Comparison of ENCODE assay signal across 8 cellular contexts in the genomic region with DNA sequence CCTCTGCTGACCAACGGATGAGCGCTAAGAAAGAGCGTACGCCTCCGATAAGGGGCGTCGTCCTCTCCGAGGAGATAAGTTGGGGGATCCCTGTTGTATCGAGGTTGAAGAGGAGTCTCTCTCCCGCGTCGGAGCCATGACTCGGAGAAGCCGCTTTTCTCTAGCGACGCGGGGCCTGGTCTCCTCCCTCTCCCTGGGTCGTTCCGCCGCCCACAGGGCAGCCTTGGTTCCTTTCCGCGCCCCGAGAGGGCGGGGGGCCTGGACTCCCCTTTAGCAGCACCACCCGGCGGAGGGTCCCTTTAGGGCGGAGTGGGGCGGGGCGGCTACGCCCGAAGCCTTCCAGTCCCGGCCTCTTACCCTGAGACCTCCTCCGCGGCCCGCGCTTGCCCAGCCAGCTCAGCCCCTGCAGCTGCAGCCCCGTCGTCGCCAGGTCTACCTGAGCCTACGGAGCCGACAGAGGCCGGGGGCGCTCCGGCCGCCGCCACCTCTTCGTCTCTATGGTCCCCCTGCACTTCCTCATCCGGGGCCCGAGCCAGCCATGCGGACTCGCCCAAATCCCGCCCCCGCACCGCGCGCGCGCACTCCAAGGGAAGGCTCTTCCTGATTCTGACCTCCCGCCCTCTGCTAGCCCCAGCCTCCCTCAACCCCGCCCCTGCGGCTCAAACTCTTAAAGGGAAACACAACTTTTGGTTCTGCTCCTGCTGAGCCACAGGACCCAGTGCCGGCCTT. TPM values are rescaled to one million over a fixed set of nuclear protein-coding genes. Genes with fewer than 3 reads are reported as not detected.
DNase-seq lines count a peak whose midpoint lies in the region; ATAC-seq and TF ChIP-seq lines count a peak whose summit lies in the region.

A gene (minus strand): TSS at position 497 of the 729 bp plus-strand sequence. CDS start 11,272 bp downstream, outside the sequence.

- no peaks in the 10 kb centered on the region for H3K9me3 Mint-ChIP-seq in naive thymus-derived CD8-positive, alpha-beta T cell
- no peaks in the 10 kb centered on the region for H3K9me3 Mint-ChIP-seq in stimulated activated naive B cell treated with anti-CD40 and anti-IgM and Interleukin-4, amounts not matched to agents 10 μg/mL and 1 μg/mL and 100 μg/mL, for 72 hours

- H3K27ac Mint-ChIP-seq in naive thymus-derived CD8-positive, alpha-beta T cell, result peak within 1 kb of the TSS; percentile 93 to 98 (median 95)
- H3K27ac Mint-ChIP-seq in stimulated activated naive B cell treated with anti-CD40 and anti-IgM and Interleukin-4, amounts not matched to agents 10 μg/mL and 1 μg/mL and 100 μg/mL, for 72 hours, result peak within 1 kb of the TSS; percentile 91

- TF ChIP-seq CTCF in fibroblast of mammary gland (conservative IDR thresholded peaks at IDR 0.05; ENCODE audit: control insufficient read depth, insufficient read depth, low read depth, low read length), result no peak

- H3K27me3 ChIP-seq in H7 (ENCODE audit: control insufficient read depth, insufficient read depth, low read length), result no peaks in the 10 kb centered on the region

- peak; percentile 91 for TF ChIP-seq POLR2A in Raji (IDR thresholded peaks at IDR 0.05; ENCODE audit: insufficient read depth, low read depth, low read length)

- peak within 1 kb of the TSS; percentile 84 to 98 (median 95) for H3K4me3 Mint-ChIP-seq in naive thymus-derived CD8-positive, alpha-beta T cell
- peak within 1 kb of the TSS; percentile 86 for H3K4me3 Mint-ChIP-seq in stimulated activated naive B cell treated with anti-CD40 and anti-IgM and Interleukin-4, amounts not matched to agents 10 μg/mL and 1 μg/mL and 100 μg/mL, for 72 hours

- H3K4me3 ChIP-seq in H7 (ENCODE audit: insufficient read depth, low read depth, low read length), result peak within 1 kb of the TSS; percentile 92
- peak within 1 kb of the TSS; percentile 79 for H3K4me3 ChIP-seq in fibroblast of mammary gland (ENCODE audit: control insufficient read depth, low read depth, low read length)

- POLR2A ChIA-PET in naive thymus-derived CD8-positive, alpha-beta T cell (lab: Charles Lee), result interaction anchor here (0.6 to 1.8 kb wide), 4 partner anchors 12 to 459 kb away, joined by 3 to 8 read pairs (median 5); a partner anchor contains a TSS

- H3K36me3 ChIP-seq in H7 (replicated peaks; ENCODE audit: control insufficient read depth, insufficient read depth, low read length), result no peaks in the 10 kb centered on the region

- H3K27me3 Mint-ChIP-seq in naive thymus-derived CD8-positive, alpha-beta T cell, result no peaks in the 10 kb centered on the region
- H3K27me3 Mint-ChIP-seq in stimulated activated naive B cell treated with anti-CD40 and anti-IgM and Interleukin-4, amounts not matched to agents 10 μg/mL and 1 μg/mL and 100 μg/mL, for 72 hours, result no peaks in the 10 kb centered on the region

- H3K4me1 Mint-ChIP-seq in naive thymus-derived CD8-positive, alpha-beta T cell, result peaks cover 24 to 67% (median 56%) of the 10 kb centered on the region in 4 donors
- H3K4me1 Mint-ChIP-seq in stimulated activated naive B cell treated with anti-CD40 and anti-IgM and Interleukin-4, amounts not matched to agents 10 μg/mL and 1 μg/mL and 100 μg/mL, for 72 hours, result peaks cover 24 to 56% of the 10 kb centered on the region in 2 donors

- peaks cover 0 to 26% (median 0%) of the 10 kb centered on the region in 3 donors for H3K36me3 Mint-ChIP-seq in naive thymus-derived CD8-positive, alpha-beta T cell
- H3K36me3 Mint-ChIP-seq in stimulated activated naive B cell treated with anti-CD40 and anti-IgM and Interleukin-4, amounts not matched to agents 10 μg/mL and 1 μg/mL and 100 μg/mL, for 72 hours, result peaks cover 7 to 10% of the 10 kb centered on the region in 2 donors

- DNase-seq in ELF-1 (ENCODE audit: low read depth, low spot score), result peak; percentile 98
- peak; percentile 98 for DNase-seq in H7
- peak; percentile 91 for DNase-seq in M059J (ENCODE audit: low read depth)
- DNase-seq in activated T-helper 9 cell treated with anti-CD3 and anti-CD28 coated beads, Interleukin-2, amount 50 U/mL, for 16 hours (ENCODE audit: low read depth), result peak; percentile 99
- DNase-seq in fibroblast of mammary gland (ENCODE audit: low read depth), result peak; percentile 90
- DNase-seq in naive thymus-derived CD8-positive, alpha-beta T cell, result peak; percentile 95 to 99 (median 98)
- peak; percentile 99 for DNase-seq in stimulated activated naive B cell treated with anti-CD40 and anti-IgM and Interleukin-4, amounts not matched to agents 10 μg/mL and 1 μg/mL and 100 μg/mL, for 72 hours

- peak; percentile 69 to 71 for ATAC-seq in naive thymus-derived CD8-positive, alpha-beta T cell
- ATAC-seq in stimulated activated naive B cell treated with anti-CD40 and anti-IgM and Interleukin-4, amounts not matched to agents 10 μg/mL and 1 μg/mL and 100 μg/mL, for 72 hours (replicated peaks), result peak; percentile 77 to 78

RNA-seq across cellular contexts. Expression of the gene that starts here (rescaled TPM):
- 24.7 and 25.6 TPM in 2 replicates for total RNA-seq in H7 (2014; rRNA removed; shearing (Covaris generic))
- 12.8 and 14.9 TPM in 2 replicates for total RNA-seq in M059J (2014; rRNA removed; shearing (Covaris generic))
- total RNA-seq in naive thymus-derived CD8-positive, alpha-beta T cell, result 10 to 100 TPM; 63.8 to 65.9 TPM
- polyA plus RNA-seq in naive thymus-derived CD8-positive, alpha-beta T cell, result 10 to 100 TPM; 12.7 to 26.7 (median 15.8) TPM

Comparison
In these comparisons a context has a peak if more than half of its experiments do, and no peak if none do; other contexts are left out.
1. Peak in every context shown above with its lines: DNase-seq, ATAC-seq and H3K4me3 ChIP-seq.